1 cellular context compared by ENCODE assay signal in the genomic region with DNA sequence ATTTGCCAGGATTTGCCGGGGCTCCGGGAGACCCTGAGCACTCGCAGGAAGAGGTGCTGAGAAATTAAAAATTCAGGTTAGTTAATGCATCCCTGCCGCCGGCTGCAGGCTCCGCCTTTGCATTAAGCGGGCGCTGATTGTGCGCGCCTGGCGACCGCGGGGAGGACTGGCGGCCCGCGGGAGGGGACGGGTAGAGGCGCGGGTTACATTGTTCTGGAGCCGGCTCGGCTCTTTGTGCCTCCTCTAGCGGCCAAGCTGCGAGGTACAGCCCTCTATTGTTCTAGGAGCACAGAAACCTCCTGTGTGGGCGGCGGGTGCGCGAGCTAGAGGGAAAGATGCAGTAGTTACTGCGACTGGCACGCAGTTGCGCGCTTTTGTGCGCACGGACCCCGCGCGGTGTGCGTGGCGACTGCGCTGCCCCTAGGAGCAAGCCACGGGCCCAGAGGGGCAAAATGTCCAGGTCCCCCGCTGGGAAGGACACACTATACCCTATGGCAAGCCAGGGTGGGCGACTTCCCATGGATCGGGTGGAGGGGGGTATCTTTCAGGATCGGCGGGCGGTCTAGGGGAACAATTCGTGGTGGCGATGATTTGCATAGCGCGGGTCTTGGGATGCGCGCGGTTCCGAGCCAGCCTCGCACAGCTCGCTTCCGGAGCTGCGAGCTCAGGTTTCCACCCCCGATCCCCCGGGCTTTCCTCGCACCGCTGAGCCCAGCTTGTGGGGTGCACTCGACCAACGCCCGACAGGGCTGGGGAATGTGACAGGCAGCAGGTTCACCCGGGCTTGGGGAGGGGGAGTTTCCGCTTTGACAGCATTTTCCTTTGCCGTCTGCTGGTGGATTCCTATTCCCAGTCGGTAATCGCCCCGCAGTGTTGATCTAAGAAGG.
A peak's percentile ranks its signal among the peaks of the same experiment; 100 is the strongest.
TF ChIP-seq lines count a peak whose summit lies in the region.

No MANE protein-coding gene starts in this region.

TF ChIP-seq in HepG2, 621 proteins besides CTCF, POLR2A, EP300 and RAD21 (continued from another document and continues in another):
- TF ChIP-seq SRF (IDR thresholded peaks at IDR 0.05; ENCODE audit: low read depth, low read length) = no peak
- TF ChIP-seq, protein P1, sequence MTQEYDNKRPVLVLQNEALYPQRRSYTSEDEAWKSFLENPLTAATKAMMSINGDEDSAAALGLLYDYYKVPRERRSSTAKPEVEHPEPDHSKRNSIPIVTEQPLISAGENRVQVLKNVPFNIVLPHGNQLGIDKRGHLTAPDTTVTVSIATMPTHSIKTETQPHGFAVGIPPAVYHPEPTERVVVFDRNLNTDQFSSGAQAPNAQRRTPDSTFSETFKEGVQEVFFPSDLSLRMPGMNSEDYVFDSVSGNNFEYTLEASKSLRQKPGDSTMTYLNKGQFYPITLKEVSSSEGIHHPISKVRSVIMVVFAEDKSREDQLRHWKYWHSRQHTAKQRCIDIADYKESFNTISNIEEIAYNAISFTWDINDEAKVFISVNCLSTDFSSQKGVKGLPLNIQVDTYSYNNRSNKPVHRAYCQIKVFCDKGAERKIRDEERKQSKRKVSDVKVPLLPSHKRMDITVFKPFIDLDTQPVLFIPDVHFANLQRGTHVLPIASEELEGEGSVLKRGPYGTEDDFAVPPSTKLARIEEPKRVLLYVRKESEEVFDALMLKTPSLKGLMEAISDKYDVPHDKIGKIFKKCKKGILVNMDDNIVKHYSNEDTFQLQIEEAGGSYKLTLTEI (CRISPR knock-in tag; conservative IDR thresholded peaks at IDR 0.05) = no peak
- TF ChIP-seq ZNF547 (CRISPR knock-in tag; IDR thresholded peaks at IDR 0.05) = 0 out of 2 replicates have a peak, but pooled peaks have one; percentile 61
- TF ChIP-seq, protein P2, sequence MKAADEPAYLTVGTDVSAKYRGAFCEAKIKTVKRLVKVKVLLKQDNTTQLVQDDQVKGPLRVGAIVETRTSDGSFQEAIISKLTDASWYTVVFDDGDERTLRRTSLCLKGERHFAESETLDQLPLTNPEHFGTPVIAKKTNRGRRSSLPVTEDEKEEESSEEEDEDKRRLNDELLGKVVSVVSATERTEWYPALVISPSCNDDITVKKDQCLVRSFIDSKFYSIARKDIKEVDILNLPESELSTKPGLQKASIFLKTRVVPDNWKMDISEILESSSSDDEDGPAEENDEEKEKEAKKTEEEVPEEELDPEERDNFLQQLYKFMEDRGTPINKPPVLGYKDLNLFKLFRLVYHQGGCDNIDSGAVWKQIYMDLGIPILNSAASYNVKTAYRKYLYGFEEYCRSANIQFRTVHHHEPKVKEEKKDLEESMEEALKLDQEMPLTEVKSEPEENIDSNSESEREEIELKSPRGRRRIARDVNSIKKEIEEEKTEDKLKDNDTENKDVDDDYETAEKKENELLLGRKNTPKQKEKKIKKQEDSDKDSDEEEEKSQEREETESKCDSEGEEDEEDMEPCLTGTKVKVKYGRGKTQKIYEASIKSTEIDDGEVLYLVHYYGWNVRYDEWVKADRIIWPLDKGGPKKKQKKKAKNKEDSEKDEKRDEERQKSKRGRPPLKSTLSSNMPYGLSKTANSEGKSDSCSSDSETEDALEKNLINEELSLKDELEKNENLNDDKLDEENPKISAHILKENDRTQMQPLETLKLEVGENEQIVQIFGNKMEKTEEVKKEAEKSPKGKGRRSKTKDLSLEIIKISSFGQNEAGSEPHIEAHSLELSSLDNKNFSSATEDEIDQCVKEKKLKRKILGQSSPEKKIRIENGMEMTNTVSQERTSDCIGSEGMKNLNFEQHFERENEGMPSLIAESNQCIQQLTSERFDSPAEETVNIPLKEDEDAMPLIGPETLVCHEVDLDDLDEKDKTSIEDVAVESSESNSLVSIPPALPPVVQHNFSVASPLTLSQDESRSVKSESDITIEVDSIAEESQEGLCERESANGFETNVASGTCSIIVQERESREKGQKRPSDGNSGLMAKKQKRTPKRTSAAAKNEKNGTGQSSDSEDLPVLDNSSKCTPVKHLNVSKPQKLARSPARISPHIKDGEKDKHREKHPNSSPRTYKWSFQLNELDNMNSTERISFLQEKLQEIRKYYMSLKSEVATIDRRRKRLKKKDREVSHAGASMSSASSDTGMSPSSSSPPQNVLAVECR (CRISPR knock-in tag; IDR thresholded peaks at IDR 0.05; ENCODE audit: borderline replicate concordance) = peak; percentile 68; the same call in 1 of the 2 replicates
- TF ChIP-seq ZSCAN21 (CRISPR knock-in tag; IDR thresholded peaks at IDR 0.05; ENCODE audit: borderline replicate concordance) = peak; percentile 25; the same call in 1 of the 2 replicates
- 0 out of 2 replicates have a peak, but pooled peaks have one; percentile 37 for TF ChIP-seq ZNF543 (CRISPR knock-in tag; IDR thresholded peaks at IDR 0.05)
- 0 out of 2 replicates have a peak, but pooled peaks have one; percentile 9 for TF ChIP-seq GATAD1 (CRISPR knock-in tag; IDR thresholded peaks at IDR 0.05)
- 0 out of 2 replicates have a peak, but pooled peaks have one; percentile 53 for TF ChIP-seq ARHGAP35 (CRISPR knock-in tag; IDR thresholded peaks at IDR 0.05; ENCODE audit: borderline replicate concordance)
- TF ChIP-seq REST (IDR thresholded peaks at IDR 0.05; ENCODE audit: borderline replicate concordance in 1 of 2, low read depth in 1 of 2, low read length in 2 of 2) = 0 out of 4 replicates have a peak, but pooled peaks of 1 of the 2 experiments have one; percentile 48
- no peak; the same call in 1 of the 2 replicates for TF ChIP-seq ATF7-NPFF (CRISPR knock-in tag; IDR thresholded peaks at IDR 0.05; ENCODE audit: low read depth)
- TF ChIP-seq, protein P3, sequence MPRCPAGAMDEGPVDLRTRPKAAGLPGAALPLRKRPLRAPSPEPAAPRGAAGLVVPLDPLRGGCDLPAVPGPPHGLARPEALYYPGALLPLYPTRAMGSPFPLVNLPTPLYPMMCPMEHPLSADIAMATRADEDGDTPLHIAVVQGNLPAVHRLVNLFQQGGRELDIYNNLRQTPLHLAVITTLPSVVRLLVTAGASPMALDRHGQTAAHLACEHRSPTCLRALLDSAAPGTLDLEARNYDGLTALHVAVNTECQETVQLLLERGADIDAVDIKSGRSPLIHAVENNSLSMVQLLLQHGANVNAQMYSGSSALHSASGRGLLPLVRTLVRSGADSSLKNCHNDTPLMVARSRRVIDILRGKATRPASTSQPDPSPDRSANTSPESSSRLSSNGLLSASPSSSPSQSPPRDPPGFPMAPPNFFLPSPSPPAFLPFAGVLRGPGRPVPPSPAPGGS (CRISPR knock-in tag; IDR thresholded peaks at IDR 0.05) = peak; percentile 40; the same call in 1 of the 2 replicates
- TF ChIP-seq SMC3 (IDR thresholded peaks at IDR 0.05; ENCODE audit: low read length) = peak; percentile 74
- TF ChIP-seq FOSL2 (CRISPR knock-in tag; IDR thresholded peaks at IDR 0.05) = peak; percentile 8; the same call in 1 of the 2 replicates
- peak; percentile 64; the same call in 1 of the 2 replicates for TF ChIP-seq PHF8 (CRISPR knock-in tag; IDR thresholded peaks at IDR 0.05)
- no peak for TF ChIP-seq ZBTB1 (CRISPR knock-in tag; IDR thresholded peaks at IDR 0.05; ENCODE audit: borderline replicate concordance)
- 0 out of 2 replicates have a peak, but pooled peaks have one; percentile 56 for TF ChIP-seq ZBTB34 (CRISPR knock-in tag; IDR thresholded peaks at IDR 0.05)
- TF ChIP-seq ZNF619 (CRISPR knock-in tag; IDR thresholded peaks at IDR 0.05) = peak; percentile 52; the same call in 1 of the 2 replicates
- TF ChIP-seq PAXIP1 (CRISPR knock-in tag; conservative IDR thresholded peaks at IDR 0.05) = 0 out of 2 replicates have a peak, but pooled peaks have one; percentile 31
- TF ChIP-seq ZNF687 (CRISPR knock-in tag; IDR thresholded peaks at IDR 0.05) = peak; percentile 78
- peak; percentile 46; the same call in 1 of the 2 replicates for TF ChIP-seq GABPB1 (CRISPR knock-in tag; IDR thresholded peaks at IDR 0.05)
- no peak for TF ChIP-seq CSRNP2 (CRISPR knock-in tag; conservative IDR thresholded peaks at IDR 0.05; ENCODE audit: low read depth)
- no peak for TF ChIP-seq ZNF143 (CRISPR knock-in tag; IDR thresholded peaks at IDR 0.05)
- no peak for TF ChIP-seq ZNF713 (CRISPR knock-in tag; IDR thresholded peaks at IDR 0.05)
